In genomic region chr1:94954292-94955220, GRCh38 we compare ENCODE assay signal across 20 cellular contexts. TPM values are rescaled to one million over a fixed set of nuclear protein-coding genes. Genes with fewer than 3 reads are reported as not detected.
DNase-seq lines count a peak whose midpoint lies in the region; ATAC-seq, FAIRE-seq and TF ChIP-seq lines count a peak whose summit lies in the region.
"Had no signal": no experiment of that assay in that cellular context is flagged by ENCODE, and none has a peak within 500 bp of the region (broad histone marks: within the 10 kb centered on the region; RNA-seq: fewer than 3 reads in every experiment).

No MANE protein-coding gene starts in this region.

- no peak overlapping the region for H3K4me3 Mint-ChIP-seq in activated CD4-positive, alpha-beta memory T cell treated with anti-CD3 and anti-CD28 coated beads for 36 hours
- H3K4me3 Mint-ChIP-seq in Caco-2 (ENCODE audit: unreplicated experiment): no peak overlapping the region
- H3K4me3 Mint-ChIP-seq: activated B cell treated with CpG ODN at 0.5 μM for 24 hours; activated CD8-positive, alpha-beta memory T cell treated with anti-CD3 and anti-CD28 coated beads, Interleukin-2, amount 10 ng/mL, durations not matched to agents 7 days and 5 days; neural crest cell; stimulated activated naive B cell treated with anti-CD40 and anti-IgM and Interleukin-4, amounts not matched to agents 10 μg/mL and 1 μg/mL and 100 μg/mL, for 72 hours had no signal

- no peak overlapping the region for H3K27ac Mint-ChIP-seq in activated CD4-positive, alpha-beta memory T cell treated with anti-CD3 and anti-CD28 coated beads for 36 hours
- no peak overlapping the region for H3K27ac Mint-ChIP-seq in Caco-2 (ENCODE audit: unreplicated experiment)
- H3K27ac Mint-ChIP-seq: activated B cell treated with CpG ODN at 0.5 μM for 24 hours; activated CD8-positive, alpha-beta memory T cell treated with anti-CD3 and anti-CD28 coated beads, Interleukin-2, amount 10 ng/mL, durations not matched to agents 7 days and 5 days had no signal

- H3K4me3 ChIP-seq in endothelial cell of umbilical vein (replicated peaks in 1 of 3; ENCODE audit: insufficient read depth in 1 of 3, low read depth in 1 of 3, low read length in 3 of 3): no peak overlapping the region
- H3K4me3 ChIP-seq in sigmoid colon: no peak overlapping the region
- no peak overlapping the region for H3K4me3 ChIP-seq in Caco-2 (ENCODE audit: low read depth, low read length)
- H3K4me3 ChIP-seq: body of pancreas, GM12878, K562, skin epidermis had no signal

- CTCF ChIA-PET in endothelial cell of umbilical vein (lab: Charles Lee): interaction anchor here (0.9 to 1.4 kb wide), 6 partner anchors 10 to 89 kb away, joined by 3 to 5 read pairs (median 4); no protein-coding TSS in a partner anchor
- CTCF ChIA-PET in activated CD4-positive, alpha-beta memory T cell treated with anti-CD3 and anti-CD28 coated beads for 36 hours (lab: Charles Lee): interaction anchor here (1.3 kb wide), 1 partner anchor 89 kb away, joined by 3 read pairs; no protein-coding TSS in a partner anchor
- CTCF ChIA-PET in Caco-2 (lab: Charles Lee): interaction anchor here (0.6 kb wide), 1 partner anchor 87 kb away, joined by 4 read pairs; no protein-coding TSS in a partner anchor

- peak overlapping the region; percentile 62 for H3K4me2 ChIP-seq in endothelial cell of umbilical vein (ENCODE audit: insufficient read depth, low read length)

- H3K9ac ChIP-seq in endothelial cell of umbilical vein (replicated peaks; ENCODE audit: extremely low read depth, insufficient read depth, low read length): no peak overlapping the region

- POLR2A ChIA-PET in endothelial cell of umbilical vein (lab: Charles Lee): interaction anchor here (0.7 kb wide), 1 partner anchor 38 kb away, joined by 5 read pairs; no protein-coding TSS in a partner anchor
- POLR2A ChIA-PET in activated CD4-positive, alpha-beta memory T cell treated with anti-CD3 and anti-CD28 coated beads for 36 hours (lab: Charles Lee): no interaction called here
- POLR2A ChIA-PET in Caco-2 (lab: Charles Lee): no interaction called here

- intact Hi-C loops in endothelial cell of umbilical vein (cut with micrococcal nuclease) (loop anchor here (1.0 to 2.0 kb wide), 2 partner anchors 18 to 27 kb away; partner anchors contain the start of gene CNN3), sigmoid colon (cut with DNase I) (no loop called here), Caco-2 (cut with micrococcal nuclease; ENCODE audit: unreplicated experiment) (no loop called here)
- intact Hi-C loops in activated CD4-positive, alpha-beta memory T cell treated with anti-CD3 and anti-CD28 coated beads for 36 hours (cut with micrococcal nuclease): no loop called here

- no peaks in the 10 kb centered on the region for H3K9me3 Mint-ChIP-seq in activated CD4-positive, alpha-beta memory T cell treated with anti-CD3 and anti-CD28 coated beads for 36 hours
- H3K9me3 Mint-ChIP-seq in Caco-2 (ENCODE audit: unreplicated experiment): no peaks in the 10 kb centered on the region
- H3K9me3 Mint-ChIP-seq: activated B cell treated with CpG ODN at 0.5 μM for 24 hours, neural crest cell had no signal

- H4K20me1 ChIP-seq in endothelial cell of umbilical vein (replicated peaks; ENCODE audit: control insufficient read depth, extremely low read depth, insufficient read depth, low read length): no peaks in the 10 kb centered on the region

- H3K36me3 ChIP-seq in endothelial cell of umbilical vein (ENCODE audit: control insufficient read depth in 2 of 2, extremely low read depth in 1 of 2, insufficient read depth in 2 of 2, low read length in 2 of 2): no peaks in the 10 kb centered on the region
- H3K36me3 ChIP-seq in sigmoid colon: no peaks in the 10 kb centered on the region
- no peaks in the 10 kb centered on the region; the same call in 1 of the 2 replicates for H3K36me3 ChIP-seq in Caco-2 (ENCODE audit: control insufficient read depth, insufficient read depth, low read length)

- no peaks in the 10 kb centered on the region for H3K79me2 ChIP-seq in endothelial cell of umbilical vein (ENCODE audit: control insufficient read depth, insufficient read depth, low read length)

- peak; percentile 28 for DNase-seq in HT1080 (ENCODE audit: low read depth)
- DNase-seq in endothelial cell of umbilical vein (ENCODE audit: low read depth, low spot score): peak; percentile 68
- peak; percentile 53 for DNase-seq in kidney tubule cell (ENCODE audit: low spot score)
- no peak for DNase-seq in sigmoid colon
- no peak for DNase-seq in activated CD4-positive, alpha-beta memory T cell treated with anti-CD3 and anti-CD28 coated beads for 36 hours
- no peak for DNase-seq in Caco-2
- DNase-seq: activated B cell treated with CpG ODN at 0.5 μM for 24 hours; activated CD8-positive, alpha-beta memory T cell treated with anti-CD3 and anti-CD28 coated beads, Interleukin-2, amount 10 ng/mL, durations not matched to agents 7 days and 5 days; body of pancreas; NCI-H1048; NCI-H774; stimulated activated naive B cell treated with anti-CD40 and anti-IgM and Interleukin-4, amounts not matched to agents 10 μg/mL and 1 μg/mL and 100 μg/mL, for 72 hours; T-helper 1 cell had no signal

- H3K4me1 ChIP-seq in endothelial cell of umbilical vein (ENCODE audit: control insufficient read depth, extremely low read depth, insufficient read depth, low read length): peaks cover 28% of the 10 kb centered on the region
- H3K4me1 ChIP-seq in sigmoid colon: peaks cover 0 to 32% (median 28%) of the 10 kb centered on the region in 4 donors
- peaks cover 35% of the 10 kb centered on the region for H3K4me1 ChIP-seq in Caco-2

- no peak for TF ChIP-seq POLR2A in endothelial cell of umbilical vein (IDR thresholded peaks at IDR 0.05; ENCODE audit: low read depth, low read length)
- TF ChIP-seq POLR2A in sigmoid colon (IDR thresholded peaks at IDR 0.05): no peak

- H3K27ac ChIP-seq in endothelial cell of umbilical vein (ENCODE audit: insufficient read depth, low read depth, low read length): no peak overlapping the region
- peak overlapping the region in 3 of 4 donors; percentile 16 to 74 (median 68) for H3K27ac ChIP-seq in sigmoid colon
- H3K27ac ChIP-seq: body of pancreas, RWPE1 had no signal

- dilution Hi-C loops in endothelial cell of umbilical vein (cut with MboI; ENCODE audit: extremely low pct_ligation_motif_present, low sequenced_read_pairs): no loop called here

- H3K27me3 ChIP-seq in endothelial cell of umbilical vein (ENCODE audit: control insufficient read depth in 2 of 2, insufficient read depth in 2 of 2, low read length in 2 of 2): no peaks in the 10 kb centered on the region
- H3K27me3 ChIP-seq in sigmoid colon: no peaks in the 10 kb centered on the region
- H3K27me3 ChIP-seq in Caco-2 (replicated peaks; ENCODE audit: control insufficient read depth, insufficient read depth, low read length): no peaks in the 10 kb centered on the region
- H3K27me3 ChIP-seq: body of pancreas had no signal

- FAIRE-seq in endothelial cell of umbilical vein (lab: Jason Lieb, UNC): peak; percentile 92
- FAIRE-seq: GM12878, K562 had no signal

- ATAC-seq in GM18870 (IDR thresholded peaks at IDR 0.05; ENCODE audit: unreplicated experiment) (no peak), GM21423 (IDR thresholded peaks at IDR 0.05; ENCODE audit: unreplicated experiment) (no peak)
- ATAC-seq: activated CD8-positive, alpha-beta memory T cell treated with anti-CD3 and anti-CD28 coated beads, Interleukin-2, amount 10 ng/mL, durations not matched to agents 7 days and 5 days; body of pancreas; GM12878; K562; stimulated activated naive B cell treated with anti-CD40 and anti-IgM and Interleukin-4, amounts not matched to agents 10 μg/mL and 1 μg/mL and 100 μg/mL, for 72 hours had no signal

- BruUV-seq in endothelial cell of umbilical vein (replicated peaks; lab: Mats Ljungman, UMichigan) (no TSS peak), Caco-2 (replicated peaks; lab: Mats Ljungman, UMichigan) (no TSS peak)

- H3K9me1 ChIP-seq in endothelial cell of umbilical vein (replicated peaks; ENCODE audit: control insufficient read depth, extremely low read depth, insufficient read depth, low read length): peaks cover 3% of the 10 kb centered on the region

- H3K9me3 ChIP-seq in endothelial cell of umbilical vein (replicated peaks; ENCODE audit: control insufficient read depth, insufficient read depth, low read length): no peaks in the 10 kb centered on the region
- no peaks in the 10 kb centered on the region for H3K9me3 ChIP-seq in sigmoid colon
- H3K9me3 ChIP-seq in Caco-2: no peaks in the 10 kb centered on the region
- H3K9me3 ChIP-seq: body of pancreas had no signal

- TF ChIP-seq CTCF in endothelial cell of umbilical vein (IDR thresholded peaks at IDR 0.05; ENCODE audit: extremely low read depth in 1 of 2, insufficient read depth in 1 of 2, low read depth in 1 of 2, low read length in 2 of 2) (no peak), sigmoid colon (IDR thresholded peaks at IDR 0.05) (no peak), Caco-2 (IDR thresholded peaks at IDR 0.05; ENCODE audit: insufficient read depth in 1 of 2, low read depth in 1 of 2, low read length in 1 of 2, severe bottlenecking in 1 of 2, unreplicated experiment in 1 of 2) (no peak)

- no peaks in the 10 kb centered on the region for H3K4me1 Mint-ChIP-seq in activated CD4-positive, alpha-beta memory T cell treated with anti-CD3 and anti-CD28 coated beads for 36 hours (ENCODE audit: low read depth)
- H3K4me1 Mint-ChIP-seq in Caco-2 (ENCODE audit: low read depth, unreplicated experiment): peaks cover 38% of the 10 kb centered on the region
- H3K4me1 Mint-ChIP-seq: activated B cell treated with CpG ODN at 0.5 μM for 24 hours; activated CD8-positive, alpha-beta memory T cell treated with anti-CD3 and anti-CD28 coated beads, Interleukin-2, amount 10 ng/mL, durations not matched to agents 7 days and 5 days; stimulated activated naive B cell treated with anti-CD40 and anti-IgM and Interleukin-4, amounts not matched to agents 10 μg/mL and 1 μg/mL and 100 μg/mL, for 72 hours had no signal

- H3K27me3 Mint-ChIP-seq in activated CD4-positive, alpha-beta memory T cell treated with anti-CD3 and anti-CD28 coated beads for 36 hours: no peaks in the 10 kb centered on the region
- no peaks in the 10 kb centered on the region for H3K27me3 Mint-ChIP-seq in Caco-2 (ENCODE audit: insufficient read depth, unreplicated experiment)
- H3K27me3 Mint-ChIP-seq: activated B cell treated with CpG ODN at 0.5 μM for 24 hours; activated CD8-positive, alpha-beta memory T cell treated with anti-CD3 and anti-CD28 coated beads, Interleukin-2, amount 10 ng/mL, durations not matched to agents 7 days and 5 days; stimulated activated naive B cell treated with anti-CD40 and anti-IgM and Interleukin-4, amounts not matched to agents 10 μg/mL and 1 μg/mL and 100 μg/mL, for 72 hours had no signal

- H2AFZ ChIP-seq in endothelial cell of umbilical vein (ENCODE audit: low read depth, low read length): peak overlapping the region; percentile 3

- TF ChIP-seq EP300 in sigmoid colon (IDR thresholded peaks at IDR 0.05): no peak

- WGBS in sigmoid colon, 2 donors: 80 to 87% methylated on average over 9 of the region's 9 CpGs

- H3K36me3 Mint-ChIP-seq in activated CD4-positive, alpha-beta memory T cell treated with anti-CD3 and anti-CD28 coated beads for 36 hours: no peaks in the 10 kb centered on the region
- peaks cover 5% of the 10 kb centered on the region for H3K36me3 Mint-ChIP-seq in Caco-2 (ENCODE audit: insufficient read depth, unreplicated experiment)
- H3K36me3 Mint-ChIP-seq: activated CD8-positive, alpha-beta memory T cell treated with anti-CD3 and anti-CD28 coated beads, Interleukin-2, amount 10 ng/mL, durations not matched to agents 7 days and 5 days; stimulated activated naive B cell treated with anti-CD40 and anti-IgM and Interleukin-4, amounts not matched to agents 10 μg/mL and 1 μg/mL and 100 μg/mL, for 72 hours had no signal

RNA-seq across cellular contexts. Expression of gene CNN3, which starts 27.6 kb away (rescaled TPM):
- total RNA-seq in HT1080 (2014; rRNA removed; shearing (Covaris generic)): 269 and 346 TPM in 2 replicates
- polyA plus RNA-seq in HT1080 (2015; cell fraction: cytosol; rRNA removed): 307 and 319 TPM in 2 replicates
- 236 and 247 TPM in 2 replicates for polyA plus RNA-seq in HT1080 (2015; cell fraction: nucleus; rRNA removed)
- total RNA-seq in endothelial cell of umbilical vein: 317 and 392 TPM in 2 replicates
- polyA plus RNA-seq in endothelial cell of umbilical vein: 162 and 174 TPM in 2 replicates
- 196 and 210 TPM in 2 replicates for polyA plus RNA-seq in endothelial cell of umbilical vein (2011; cell fraction: cytosol; rRNA removed)
- polyA plus RNA-seq in endothelial cell of umbilical vein (2011; cell fraction: nucleus; rRNA removed): 144 and 160 TPM in 2 replicates
- polyA plus RNA-seq in endothelial cell of umbilical vein (2012): 171 and 208 TPM in 2 replicates
- 236 and 255 TPM in 2 replicates for polyA minus RNA-seq in endothelial cell of umbilical vein
- polyA minus RNA-seq in endothelial cell of umbilical vein (2011; cell fraction: cytosol; rRNA and poly(A)+ RNA removed): not detected
- 119 and 129 TPM in 2 replicates for polyA minus RNA-seq in endothelial cell of umbilical vein (2011; cell fraction: nucleus; rRNA and poly(A)+ RNA removed)
- total RNA-seq in sigmoid colon: 100 to 1,000 TPM; 157 to 247 (median 170) TPM
- 10 to 100 TPM; 58.3 to 96.4 (median 80.2) TPM for polyA plus RNA-seq in sigmoid colon
- 1 to 10 TPM; 3.9 to 4.6 TPM for total RNA-seq in activated CD4-positive, alpha-beta memory T cell treated with anti-CD3 and anti-CD28 coated beads for 36 hours
- 286 and 329 TPM in 2 replicates for total RNA-seq in Caco-2 (2022)

Comparison
In these comparisons a context has a peak if more than half of its experiments do, and no peak if none do; other contexts are left out.
1. DNase-seq: peak in HT1080 (single experiment), endothelial cell of umbilical vein (single experiment) and kidney tubule cell (single experiment); none in sigmoid colon (single experiment), activated CD4-positive, alpha-beta memory T cell treated with anti-CD3 and anti-CD28 coated beads for 36 hours (single experiment) and Caco-2 (0 of 2).
2. RNA of gene CNN3, which starts 27.6 kb away (total RNA-seq): 317 to 392 TPM in endothelial cell of umbilical vein, 269 to 346 TPM in HT1080, 286 to 329 TPM in Caco-2 and 157 to 247 TPM in sigmoid colon; 3.9 to 4.6 TPM in activated CD4-positive, alpha-beta memory T cell treated with anti-CD3 and anti-CD28 coated beads for 36 hours; every median in the first group is over 10 times any median in the second.